Comparison of ENCODE assay signal across 14 cellular contexts in genomic region chr5:9467199-9468069, GRCh38.
DNase-seq lines count a peak whose midpoint lies in the region; ATAC-seq and TF ChIP-seq lines count a peak whose summit lies in the region.
"Had no signal": no experiment of that assay in that cellular context is flagged by ENCODE, and none has a peak within 500 bp of the region (broad histone marks: within the 10 kb centered on the region; RNA-seq: fewer than 3 reads in every experiment).

No MANE protein-coding gene starts in this region.

- no peak overlapping the region for H3K4me3 ChIP-seq in RWPE2 (ENCODE audit: severe bottlenecking)
- H3K4me3 ChIP-seq in skin epidermis, result peak overlapping the region in 1 of 7 experiments; percentile 9
- H3K4me3 ChIP-seq: body of pancreas, left ventricle myocardium inferior had no signal

- ATAC-seq in GM19463 (IDR thresholded peaks at IDR 0.05; ENCODE audit: unreplicated experiment) (peak; percentile 16), RWPE2 (ENCODE audit: low read depth) (peak; percentile 91), foreskin keratinocyte (peak; percentile 92), HG03442 (IDR thresholded peaks at IDR 0.05; ENCODE audit: unreplicated experiment) (no peak), HG03196 (IDR thresholded peaks at IDR 0.05; ENCODE audit: unreplicated experiment) (no peak)
- ATAC-seq: activated CD4-positive, CD25-positive, alpha-beta regulatory T cell treated with anti-CD3 and anti-CD28 coated beads, Interleukin-2, amount 50 U/mL, for 24 hours; activated T-cell treated with anti-CD3 and anti-CD28 coated beads, Interleukin-2, amount 50 U/mL, for 72 hours; body of pancreas had no signal

- no peak overlapping the region for H3K27ac Mint-ChIP-seq in glutamatergic neuron (ENCODE audit: unreplicated experiment)
- H3K27ac Mint-ChIP-seq: activated T-cell treated with anti-CD3 and anti-CD28 coated beads, Interleukin-2, amount 50 U/mL, for 72 hours had no signal

- H3K4me1 ChIP-seq in RWPE2 (ENCODE audit: insufficient read depth, poor library complexity, severe bottlenecking) (peaks cover 18% of the 10 kb centered on the region), foreskin keratinocyte (peaks cover 20% of the 10 kb centered on the region)

- TF ChIP-seq CTCF in RWPE2 (IDR thresholded peaks at IDR 0.05; ENCODE audit: poor library complexity, severe bottlenecking) (no peak), foreskin keratinocyte (conservative IDR thresholded peaks at IDR 0.05) (no peak), glutamatergic neuron (IDR thresholded peaks at IDR 0.05; ENCODE audit: partially characterized antibody, unreplicated experiment) (no peak)

- H3K27ac ChIP-seq in RWPE2 (ENCODE audit: poor library complexity, severe bottlenecking) (peak overlapping the region; percentile 87), foreskin keratinocyte (peak overlapping the region; percentile 72), skin epidermis (peak overlapping the region in 20 of 21 experiments; percentile 16 to 81 (median 70))
- H3K27ac ChIP-seq: body of pancreas, left ventricle myocardium inferior had no signal

- no peaks in the 10 kb centered on the region for H3K9me3 Mint-ChIP-seq in glutamatergic neuron (ENCODE audit: unreplicated experiment)
- H3K9me3 Mint-ChIP-seq: activated T-cell treated with anti-CD3 and anti-CD28 coated beads, Interleukin-2, amount 50 U/mL, for 72 hours had no signal

- DNase-seq in RWPE2 (ENCODE audit: low spot score) (peak; percentile 88), foreskin keratinocyte (peak; percentile 83 to 90), amniotic stem cell (lab: John Stamatoyannopoulos, UW) (no peak), glutamatergic neuron (no peak)
- DNase-seq: activated T-cell treated with anti-CD3 and anti-CD28 coated beads, Interleukin-2, amount 50 U/mL, for 72 hours; effector CD8-positive, alpha-beta T cell; left ventricle myocardium inferior; OCI-M1 had no signal

- no peaks in the 10 kb centered on the region for H3K9me3 ChIP-seq in RWPE2 (ENCODE audit: severe bottlenecking)
- H3K9me3 ChIP-seq: body of pancreas had no signal

- no peaks in the 10 kb centered on the region for H3K36me3 Mint-ChIP-seq in glutamatergic neuron (ENCODE audit: unreplicated experiment)

- H3K27me3 ChIP-seq in RWPE2 (ENCODE audit: insufficient read depth, poor library complexity, severe bottlenecking) (no peaks in the 10 kb centered on the region), foreskin keratinocyte (no peaks in the 10 kb centered on the region)
- H3K27me3 ChIP-seq: body of pancreas had no signal

- H3K4me3 Mint-ChIP-seq in glutamatergic neuron (ENCODE audit: unreplicated experiment), result no peak overlapping the region
- H3K4me3 Mint-ChIP-seq: activated T-cell treated with anti-CD3 and anti-CD28 coated beads, Interleukin-2, amount 50 U/mL, for 72 hours had no signal

- H3K27me3 Mint-ChIP-seq in glutamatergic neuron (ENCODE audit: unreplicated experiment), result no peaks in the 10 kb centered on the region

- no peaks in the 10 kb centered on the region for H3K4me1 Mint-ChIP-seq in glutamatergic neuron (ENCODE audit: low read depth, unreplicated experiment)

- no peaks in the 10 kb centered on the region for H3K36me3 ChIP-seq in RWPE2 (ENCODE audit: low read depth)
- H3K36me3 ChIP-seq: left ventricle myocardium inferior had no signal

Comparison
In these comparisons a context has a peak if more than half of its experiments do, and no peak if none do; other contexts are left out.
1. ATAC-seq: peak in GM19463 (single experiment), RWPE2 (single experiment) and foreskin keratinocyte (single experiment); none in HG03442 (single experiment) and HG03196 (single experiment).
2. DNase-seq: peak in RWPE2 (single experiment) and foreskin keratinocyte (2 of 2); none in amniotic stem cell (single experiment) and glutamatergic neuron (single experiment).
3. Peak in every context shown above with its lines, with median percentiles within 50 percentile points of each other: H3K27ac ChIP-seq.